35 cellular contexts compared by ENCODE assay signal in genomic region chr20:52160049-52160448, GRCh38.
"Had no signal": no experiment of that assay in that cellular context is flagged by ENCODE, and none has a peak within 500 bp of the region (broad histone marks: within the 10 kb centered on the region; RNA-seq: fewer than 3 reads in every experiment).

No MANE protein-coding gene starts in this region.

- H3K27me3 Mint-ChIP-seq: activated B cell treated with CpG ODN at 0.5 μM for 24 hours; activated CD4-positive, alpha-beta memory T cell treated with anti-CD3 and anti-CD28 coated beads for 36 hours; activated CD4-positive, alpha-beta T cell treated with anti-CD3 and anti-CD28 coated beads, Interleukin-2, amount 10 ng/mL, durations not matched to agents 24 days and 14 days; activated CD8-positive, alpha-beta T cell treated with anti-CD3 and anti-CD28 coated beads for 36 hours; activated naive CD4-positive, alpha-beta T cell treated with anti-CD3 and anti-CD28 coated beads, Interleukin-2, amount 10 ng/mL, durations not matched to agents 7 days and 5 days; activated naive CD4-positive, alpha-beta T cell treated with anti-CD3 and anti-CD28 coated beads, Interleukin-2, amount 50 U/mL, for 24 hours; activated naive CD8-positive, alpha-beta T cell; activated naive CD8-positive, alpha-beta T cell treated with anti-CD3 and anti-CD28 coated beads, Interleukin-2, amount 10 ng/mL, durations not matched to agents 7 days and 5 days; activated naive CD8-positive, alpha-beta T cell treated with anti-CD3 and anti-CD28 coated beads, Interleukin-2, amount 50 U/mL, for 24 hours; activated T-helper 17 cell treated with anti-CD3 and anti-CD28 coated beads, Interleukin-2, amount 50 U/mL, for 72 hours; brain; central memory CD8-positive, alpha-beta T cell had no signal

- H3K9me3 Mint-ChIP-seq: activated B cell treated with CpG ODN at 0.5 μM for 24 hours; activated CD4-positive, alpha-beta memory T cell treated with anti-CD3 and anti-CD28 coated beads for 36 hours; activated naive CD4-positive, alpha-beta T cell treated with anti-CD3 and anti-CD28 coated beads, Interleukin-2, amount 50 U/mL, for 24 hours; activated T-cell treated with anti-CD3 and anti-CD28 coated beads, Interleukin-2, amount 50 U/mL, for 4 hours; central memory CD8-positive, alpha-beta T cell; T-helper 2 cell treated with Interferon-gamma antibody and Interleukin-4, amounts not matched to agents 5 μg/mL and 100 μg/mL, for 36 hours had no signal

- H3K4me3 ChIP-seq: ascending aorta, cardiac muscle cell had no signal

- H3K27ac ChIP-seq: ascending aorta, cardiac muscle cell, VCaP had no signal

- ATAC-seq: activated CD8-positive, alpha-beta T cell treated with anti-CD3 and anti-CD28 coated beads for 36 hours; activated naive CD8-positive, alpha-beta T cell treated with anti-CD3 and anti-CD28 coated beads, Interleukin-2, amount 50 U/mL, for 24 hours; activated T-cell treated with anti-CD3 and anti-CD28 coated beads, Interleukin-2, amount 50 U/mL, for 4 hours; activated T-cell treated with anti-CD3 and anti-CD28 coated beads, Interleukin-2, amount 50 U/mL, for 72 hours; activated T-helper 17 cell treated with anti-CD3 and anti-CD28 coated beads, Interleukin-2, amount 50 U/mL, for 72 hours had no signal

- H3K4me3 Mint-ChIP-seq: activated B cell treated with CpG ODN at 0.5 μM for 24 hours; activated CD4-positive, alpha-beta memory T cell treated with anti-CD3 and anti-CD28 coated beads for 36 hours; activated CD4-positive, alpha-beta T cell treated with anti-CD3 and anti-CD28 coated beads, Interleukin-2, amount 10 ng/mL, durations not matched to agents 24 days and 14 days; activated CD8-positive, alpha-beta T cell treated with anti-CD3 and anti-CD28 coated beads for 36 hours; activated naive CD4-positive, alpha-beta T cell treated with anti-CD3 and anti-CD28 coated beads, Interleukin-2, amount 10 ng/mL, durations not matched to agents 7 days and 5 days; activated naive CD4-positive, alpha-beta T cell treated with anti-CD3 and anti-CD28 coated beads, Interleukin-2, amount 50 U/mL, for 24 hours; activated naive CD8-positive, alpha-beta T cell; activated naive CD8-positive, alpha-beta T cell treated with anti-CD3 and anti-CD28 coated beads, Interleukin-2, amount 10 ng/mL, durations not matched to agents 7 days and 5 days; activated naive CD8-positive, alpha-beta T cell treated with anti-CD3 and anti-CD28 coated beads, Interleukin-2, amount 50 U/mL, for 24 hours; activated T-cell treated with anti-CD3 and anti-CD28 coated beads, Interleukin-2, amount 50 U/mL, for 4 hours; activated T-cell treated with anti-CD3 and anti-CD28 coated beads, Interleukin-2, amount 50 U/mL, for 72 hours; activated T-helper 1 cell treated with anti-CD3 and anti-CD28 coated beads, Interleukin-12 subunit alpha, Interleukin-12 subunit beta, Interleukin-2, Interleukin-4 antibody, amounts not matched to agents 30 ng/mL and 10 ng/mL and 1 ng/mL, durations not matched to agents 14 hours and 24 hours and 36 hours; activated T-helper 17 cell treated with anti-CD3 and anti-CD28 coated beads, Interleukin-2, amount 50 U/mL, for 72 hours; brain; central memory CD8-positive, alpha-beta T cell; T-helper 1 cell treated with Interleukin-12 subunit alpha and Interleukin-12 subunit beta and Interleukin-4 antibody, amounts not matched to agents 30 μg/mL and 1 μg/mL, for 36 hours; T-helper 2 cell treated with Interferon-gamma antibody and Interleukin-4, amounts not matched to agents 5 μg/mL and 100 μg/mL, for 36 hours had no signal

- H3K27ac Mint-ChIP-seq: activated B cell treated with CpG ODN at 0.5 μM for 24 hours; activated CD4-positive, alpha-beta memory T cell treated with anti-CD3 and anti-CD28 coated beads for 36 hours; activated CD4-positive, alpha-beta T cell treated with anti-CD3 and anti-CD28 coated beads, Interleukin-2, amount 10 ng/mL, durations not matched to agents 24 days and 14 days; activated CD8-positive, alpha-beta T cell treated with anti-CD3 and anti-CD28 coated beads for 36 hours; activated naive CD4-positive, alpha-beta T cell treated with anti-CD3 and anti-CD28 coated beads, Interleukin-2, amount 10 ng/mL, durations not matched to agents 7 days and 5 days; activated naive CD8-positive, alpha-beta T cell; activated naive CD8-positive, alpha-beta T cell treated with anti-CD3 and anti-CD28 coated beads, Interleukin-2, amount 10 ng/mL, durations not matched to agents 7 days and 5 days; activated naive CD8-positive, alpha-beta T cell treated with anti-CD3 and anti-CD28 coated beads, Interleukin-2, amount 50 U/mL, for 24 hours; activated T-cell treated with anti-CD3 and anti-CD28 coated beads, Interleukin-2, amount 50 U/mL, for 72 hours; activated T-helper 1 cell treated with anti-CD3 and anti-CD28 coated beads, Interleukin-12 subunit alpha, Interleukin-12 subunit beta, Interleukin-2, Interleukin-4 antibody, amounts not matched to agents 30 ng/mL and 10 ng/mL and 1 ng/mL, durations not matched to agents 14 hours and 24 hours and 36 hours; activated T-helper 17 cell treated with anti-CD3 and anti-CD28 coated beads, Interleukin-2, amount 50 U/mL, for 72 hours; T-helper 1 cell treated with Interleukin-12 subunit alpha and Interleukin-12 subunit beta and Interleukin-4 antibody, amounts not matched to agents 30 μg/mL and 1 μg/mL, for 36 hours; T-helper 2 cell treated with Interferon-gamma antibody and Interleukin-4, amounts not matched to agents 5 μg/mL and 100 μg/mL, for 36 hours had no signal

- H3K4me1 ChIP-seq: ascending aorta had no signal

- H3K4me1 Mint-ChIP-seq: activated B cell treated with CpG ODN at 0.5 μM for 24 hours; activated CD4-positive, alpha-beta T cell treated with anti-CD3 and anti-CD28 coated beads, Interleukin-2, amount 10 ng/mL, durations not matched to agents 24 days and 14 days; activated naive CD4-positive, alpha-beta T cell treated with anti-CD3 and anti-CD28 coated beads, Interleukin-2, amount 10 ng/mL, durations not matched to agents 7 days and 5 days; activated naive CD4-positive, alpha-beta T cell treated with anti-CD3 and anti-CD28 coated beads, Interleukin-2, amount 50 U/mL, for 24 hours; activated naive CD8-positive, alpha-beta T cell treated with anti-CD3 and anti-CD28 coated beads, Interleukin-2, amount 10 ng/mL, durations not matched to agents 7 days and 5 days; activated naive CD8-positive, alpha-beta T cell treated with anti-CD3 and anti-CD28 coated beads, Interleukin-2, amount 50 U/mL, for 24 hours; activated T-helper 17 cell treated with anti-CD3 and anti-CD28 coated beads, Interleukin-2, amount 50 U/mL, for 72 hours; brain had no signal

- DNase-seq: activated B cell treated with CpG ODN at 0.5 μM for 24 hours; activated CD4-positive, alpha-beta memory T cell treated with anti-CD3 and anti-CD28 coated beads for 36 hours; activated CD4-positive, alpha-beta T cell treated with anti-CD3 and anti-CD28 coated beads for 4 hours; activated CD4-positive, alpha-beta T cell treated with anti-CD3 and anti-CD28 coated beads, Interleukin-2, amount 10 ng/mL, durations not matched to agents 24 days and 14 days; activated CD4-positive, alpha-beta T cell treated with anti-CD3 and anti-CD28 coated beads, Interleukin-2, amount 50 U/mL, for 1 hour; activated CD4-positive, alpha-beta T cell treated with anti-CD3 and anti-CD28 coated beads, Interleukin-2, amount 50 U/mL, for 4 hours; activated CD4-positive, CD25-positive, alpha-beta regulatory T cell treated with anti-CD3 and anti-CD28 coated beads, Interleukin-2, amount 50 U/mL, for 72 hours; activated CD8-positive, alpha-beta memory T cell treated with anti-CD3 and anti-CD28 coated beads, Interleukin-2, amount 50 U/mL, for 4 hours; activated CD8-positive, alpha-beta T cell treated with anti-CD3 and anti-CD28 coated beads for 36 hours; activated gamma-delta T cell; activated naive CD4-positive, alpha-beta T cell treated with anti-CD3 and anti-CD28 coated beads, Interleukin-2, amount 10 ng/mL, durations not matched to agents 7 days and 5 days; activated naive CD4-positive, alpha-beta T cell treated with Interleukin-2 at 50 U/mL for 16 hours; activated naive CD8-positive, alpha-beta T cell treated with anti-CD3 and anti-CD28 coated beads, Interleukin-2, amount 10 ng/mL, durations not matched to agents 7 days and 5 days; activated naive CD8-positive, alpha-beta T cell treated with anti-CD3 and anti-CD28 coated beads, Interleukin-2, amount 50 U/mL, for 24 hours; activated T-cell treated with anti-CD3 and anti-CD28 coated beads for 4 hours; activated T-cell treated with anti-CD3 and anti-CD28 coated beads, Interleukin-2, amount 50 U/mL, for 1 hour; activated T-cell treated with anti-CD3 and anti-CD28 coated beads, Interleukin-2, amount 50 U/mL, for 4 hours; activated T-cell treated with anti-CD3 and anti-CD28 coated beads, Interleukin-2, amount 50 U/mL, for 72 hours; amygdala; caudate nucleus; SW 1271; T-helper 1 cell; T-helper 2 cell; T-helper 9 cell had no signal

- H3K27me3 ChIP-seq: ascending aorta, cardiac muscle cell had no signal
